ENCODE assay signal across 8 cellular contexts in the genomic region with DNA sequence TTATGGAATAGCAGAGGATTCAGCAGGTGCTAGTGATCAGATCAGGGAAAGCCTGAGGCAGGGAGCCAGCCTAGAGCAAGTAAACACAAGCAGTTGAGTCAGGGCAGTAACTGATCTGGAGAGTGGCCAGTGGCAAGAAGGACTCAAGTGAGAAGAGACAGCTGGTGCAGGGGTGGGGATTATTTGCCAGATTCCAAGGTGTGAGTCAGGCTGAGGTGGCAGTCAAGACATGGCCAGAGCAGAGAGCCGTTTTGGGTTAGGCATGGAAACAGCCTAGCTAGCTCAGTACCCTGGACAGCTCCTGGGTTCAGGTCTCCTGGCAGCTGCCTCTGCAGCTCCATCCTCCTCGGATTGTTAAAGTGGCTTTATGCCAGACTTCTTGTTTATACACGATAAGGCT.
DNase-seq lines count a peak whose midpoint lies in the region; ATAC-seq and TF ChIP-seq lines count a peak whose summit lies in the region.

No MANE protein-coding gene starts in this region.

- no peaks in the 10 kb centered on the region for H3K36me3 ChIP-seq in brain microvascular endothelial cell (replicated peaks)

- peak; percentile 27 for DNase-seq in activated CD4-positive, alpha-beta T cell treated with anti-CD3 and anti-CD28 coated beads for 48 hours
- no peak for DNase-seq in activated CD4-positive, alpha-beta T cell treated with anti-CD3 and anti-CD28 coated beads for 1 hour
- DNase-seq in NCI-H460 (ENCODE audit: extremely low read depth, low read depth) (peak; percentile 82), brain microvascular endothelial cell (peak; percentile 14), myocyte (ENCODE audit: low read depth) (peak; percentile 74), GM03348 (ENCODE audit: low spot score) (no peak)

- no peak overlapping the region for H3K27ac ChIP-seq in brain microvascular endothelial cell

- in situ Hi-C loops in brain microvascular endothelial cell (cut with HindIII; ENCODE audit: low pct_ligation_motif_present, low sequenced_read_pairs): no loop called here

- H3K27me3 ChIP-seq in brain microvascular endothelial cell (replicated peaks): no peaks in the 10 kb centered on the region

- H3K4me3 ChIP-seq in brain microvascular endothelial cell (ENCODE audit: low read depth, low read length): no peak overlapping the region

- ATAC-seq in GM21526 (IDR thresholded peaks at IDR 0.05; ENCODE audit: low FRiP score, unreplicated experiment): no peak
- ATAC-seq in GM21423 (IDR thresholded peaks at IDR 0.05; ENCODE audit: unreplicated experiment): no peak

- no peak for TF ChIP-seq CTCF in brain microvascular endothelial cell (IDR thresholded peaks at IDR 0.05; ENCODE audit: low read depth, low read length, missing control alignments)

Comparison
In these comparisons a context has a peak if more than half of its experiments do, and no peak if none do; other contexts are left out.
1. DNase-seq: peak in activated CD4-positive, alpha-beta T cell treated with anti-CD3 and anti-CD28 coated beads for 48 hours (single experiment), NCI-H460 (single experiment), brain microvascular endothelial cell (single experiment) and myocyte (single experiment); none in activated CD4-positive, alpha-beta T cell treated with anti-CD3 and anti-CD28 coated beads for 1 hour (single experiment) and GM03348 (single experiment).